Comparison of ENCODE assay signal across 8 cellular contexts in the genomic region with DNA sequence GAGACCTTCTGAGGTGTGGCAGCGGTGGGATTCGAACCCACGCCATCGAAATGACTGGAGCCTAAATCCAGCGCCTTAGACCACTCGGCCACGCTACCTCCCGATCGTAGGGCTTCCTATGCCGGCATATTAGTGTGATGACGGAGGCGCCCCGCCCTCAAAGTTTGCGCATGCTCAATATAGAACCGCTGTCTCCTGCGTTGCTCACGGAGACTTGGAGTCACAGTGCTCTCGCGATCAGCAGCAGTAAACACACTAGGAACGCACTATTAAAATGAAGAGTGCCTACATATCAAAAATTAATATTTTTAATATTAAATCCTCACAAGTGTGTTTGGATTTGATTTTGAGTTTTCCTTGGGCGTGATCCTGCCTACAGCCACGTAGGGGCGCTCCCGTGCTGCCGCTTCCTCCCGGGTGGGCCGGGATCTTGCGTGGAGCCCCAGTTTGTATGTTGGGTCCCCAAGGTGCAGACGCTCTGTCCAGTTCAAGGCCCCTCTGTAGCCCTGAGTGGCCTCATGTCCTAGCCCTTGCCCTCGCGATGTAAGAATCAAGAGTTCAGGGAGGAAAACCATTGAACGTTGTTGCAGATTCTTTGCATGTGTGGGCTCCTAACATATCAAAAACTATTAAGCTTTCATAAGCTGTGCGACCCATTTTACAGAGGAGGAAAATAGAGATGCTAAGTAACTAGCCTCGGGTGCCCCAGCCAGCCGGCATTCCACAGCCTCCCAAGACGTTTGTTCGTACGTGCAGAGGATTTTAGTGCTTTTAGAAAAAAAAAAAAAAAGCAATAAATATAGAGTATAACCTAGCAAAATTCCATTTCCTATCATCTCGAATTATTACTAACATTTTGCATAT.
A peak's percentile ranks its signal among the peaks of the same experiment; 100 is the strongest.
DNase-seq lines count a peak whose midpoint lies in the region; ATAC-seq and FAIRE-seq lines count a peak whose summit lies in the region.

No MANE protein-coding gene starts in this region.

- DNase-seq in ELF-1 (ENCODE audit: low read depth, low spot score) (peak; percentile 96), NCI-H446 (lab: John Stamatoyannopoulos, UW) (peak; percentile 93), caudate nucleus (lab: John Stamatoyannopoulos, UW) (peak; percentile 42 to 97 (median 86)), smooth muscle cell of the brain vasculature (ENCODE audit: low read depth, low spot score) (peak; percentile 80)
- peak; percentile 82 for DNase-seq in activated CD4-positive, CD25-positive, alpha-beta regulatory T cell treated with anti-CD3 and anti-CD28 coated beads, Interleukin-2, amount 50 U/mL, for 16 hours (ENCODE audit: low read depth, low spot score)

- peak overlapping the region; percentile 49 for H3K27ac ChIP-seq in caudate nucleus (ENCODE audit: low read depth, low read length)

- FAIRE-seq in islet of Langerhans (lab: Jason Lieb, UNC): peak; percentile 53

- ATAC-seq in HG03097 (IDR thresholded peaks at IDR 0.05; ENCODE audit: low FRiP score, unreplicated experiment): peak; percentile 28
- no peak for ATAC-seq in GM18868 (IDR thresholded peaks at IDR 0.05; ENCODE audit: unreplicated experiment)
